8 cellular contexts compared by ENCODE assay signal in genomic region chr10:119489572-119490326, GRCh38. TPM values are rescaled to one million over a fixed set of nuclear protein-coding genes. Genes with fewer than 3 reads are reported as not detected.
DNase-seq lines count a peak whose midpoint lies in the region; ATAC-seq, FAIRE-seq and TF ChIP-seq lines count a peak whose summit lies in the region.

No MANE protein-coding gene starts in this region.

- no peaks in the 10 kb centered on the region for H3K36me3 ChIP-seq in A673 (ENCODE audit: insufficient read depth, low read length, poor library complexity, severe bottlenecking)
- no peaks in the 10 kb centered on the region for H3K36me3 ChIP-seq in pancreas
- H3K36me3 ChIP-seq in vagina = no peaks in the 10 kb centered on the region

- TF ChIP-seq POLR2A in vagina (IDR thresholded peaks at IDR 0.05) = no peak

- 16% methylated on average over 19 of the region's 19 CpGs for WGBS in pancreas, 2 donors

- DNase-seq in A673 (ENCODE audit: low spot score) (peak; percentile 76), NCI-H526 treated with DMSO at 0.1 percent for 48 hours (lab: John Stamatoyannopoulos, UW) (peak; percentile 1), activated T-cell treated with anti-CD3 and anti-CD28 coated beads for 1 hour (ENCODE audit: low read depth) (peak; percentile 57), fibroblast of peridontal ligament (ENCODE audit: extremely low read depth) (peak; percentile 18), pancreas (peak in 2 of 6 donors; percentile 11 to 70), vagina (ENCODE audit: extremely low spot score in 2 of 2) (no peak)

- intact Hi-C loops in A673 (cut with micrococcal nuclease; ENCODE audit: unreplicated experiment) (loop anchor here (1.0 kb wide), 1 partner anchor 290 kb away; no protein-coding TSS in a partner anchor), pancreas (cut with DNase I) (no loop called here), vagina (cut with DNase I) (no loop called here)

- H3K27ac ChIP-seq in A673 (ENCODE audit: low read depth, low read length, poor library complexity, severe bottlenecking) = no peak overlapping the region
- no peak overlapping the region for H3K27ac ChIP-seq in pancreas
- peak overlapping the region; percentile 4 for H3K27ac ChIP-seq in vagina

- H3K9me3 ChIP-seq in A673 (ENCODE audit: low read depth, low read length, poor library complexity, severe bottlenecking) (no peaks in the 10 kb centered on the region), pancreas (no peaks in the 10 kb centered on the region), vagina (no peaks in the 10 kb centered on the region)

- no peaks in the 10 kb centered on the region for H3K27me3 ChIP-seq in A673 (replicated peaks; ENCODE audit: insufficient read depth, low read depth, low read length, poor library complexity)
- H3K27me3 ChIP-seq in pancreas = no peaks in the 10 kb centered on the region
- no peaks in the 10 kb centered on the region for H3K27me3 ChIP-seq in vagina

- no TSS peak for BruUV-seq in A673 (replicated peaks; lab: Mats Ljungman, UMichigan)

- CTCF ChIA-PET in A673 (lab: Charles Lee) = interaction anchor here (0.6 to 2.3 kb wide), 5 partner anchors 9 to 294 kb away, joined by 4 to 29 read pairs (median 7); partner anchors contain the start of gene GRK5

- ATAC-seq in HG02759 (IDR thresholded peaks at IDR 0.05; ENCODE audit: unreplicated experiment) (peak; percentile 83), pancreas (peak in 3 of 4 donors; percentile 64 to 65 (median 64))

- FAIRE-seq in pancreas (lab: Jason Lieb, UNC) = no peak

- POLR2A ChIA-PET in A673 (lab: Charles Lee; ENCODE audit: low non-redundant PET) = interaction anchor here (0.7 kb wide), 1 partner anchor 35 kb away, joined by 4 read pairs; no protein-coding TSS in a partner anchor

- peak overlapping the region; percentile 18 for H3K4me3 ChIP-seq in A673 (ENCODE audit: low read depth, low read length, poor library complexity, severe bottlenecking)
- peak overlapping the region; percentile 58 for H3K4me3 ChIP-seq in GM12875 (ENCODE audit: low read depth, low read length)
- H3K4me3 ChIP-seq in pancreas = peak overlapping the region in 1 of 4 donors; percentile 19
- peak overlapping the region; percentile 23 to 42 for H3K4me3 ChIP-seq in vagina

- TF ChIP-seq CTCF in A673 (conservative IDR thresholded peaks at IDR 0.05; ENCODE audit: low read depth, low read length) = peak; percentile 93
- peak; percentile 97 for TF ChIP-seq CTCF in GM12875 (IDR thresholded peaks at IDR 0.05; ENCODE audit: borderline replicate concordance, insufficient read depth, low read depth, low read length)
- peak; percentile 28 to 65 (median 62) for TF ChIP-seq CTCF in pancreas (IDR thresholded peaks at IDR 0.05)
- peak in 2 of 3 experiments; percentile 24 to 64 for TF ChIP-seq CTCF in vagina (IDR thresholded peaks at IDR 0.05)

- H3K4me1 ChIP-seq in A673 (ENCODE audit: insufficient read depth, low read length, poor library complexity, severe bottlenecking) (peaks cover 6% of the 10 kb centered on the region), pancreas (peaks cover 0 to 4% (median 0%) of the 10 kb centered on the region in 3 donors), vagina (peaks cover 23% of the 10 kb centered on the region)

RNA-seq across cellular contexts. Expression of gene RGS10, which starts 52.8 kb away (rescaled TPM):
- total RNA-seq in A673 (2021) (16.6 and 18.4 TPM in 2 replicates), pancreas (10 to 100 TPM in 1 of 6 donors, 1 to 10 TPM in 3, under 1 TPM in 2; 0.42 to 15.9 (median 3.6) TPM), vagina (63.6 TPM)
- 1 to 10 TPM; 4.4 to 5.4 TPM for polyA plus RNA-seq in pancreas

Comparison
In these comparisons a context has a peak if more than half of its experiments do, and no peak if none do; other contexts are left out.
1. DNase-seq: peak in A673 (single experiment), NCI-H526 treated with DMSO at 0.1 percent for 48 hours (single experiment), activated T-cell treated with anti-CD3 and anti-CD28 coated beads for 1 hour (single experiment) and fibroblast of peridontal ligament (single experiment); none in vagina (0 of 2).
2. CTCF ChIP-seq: peak in every context shown above with its lines; median percentile 97 in GM12875; 93 in A673; 62 in pancreas; 44 in vagina.